22 cellular contexts compared by ENCODE assay signal in genomic region chrX:100682939-100683338, GRCh38.
"Had no signal": no experiment of that assay in that cellular context is flagged by ENCODE, and none has a peak within 500 bp of the region (broad histone marks: within the 10 kb centered on the region; RNA-seq: fewer than 3 reads in every experiment).

No MANE protein-coding gene starts in this region.

- H3K4me3 ChIP-seq: SJSA1, SK-N-MC had no signal

- H3K27ac ChIP-seq: SJSA1, SK-N-MC had no signal

- H3K27me3 ChIP-seq: SJSA1 had no signal

- H3K9me3 ChIP-seq: SJSA1 had no signal

- H3K4me1 ChIP-seq: SJSA1 had no signal

- FAIRE-seq: HTR-8/SVneo, RCC 7860 had no signal

- DNase-seq: KBM-7, NCI-H1092, NCI-H1105 treated with DMSO at 0.1 percent for 48 hours, NCI-H1417 treated with DMSO at 0.1 percent for 48 hours, NCI-H146, NCI-H1694 treated with DMSO at 0.1 percent for 48 hours, NCI-H1930, NCI-H2081, NCI-H2107, NCI-H2227 treated with DMSO at 0.1 percent for 48 hours, NCI-H446, NCI-H510A, NCI-H524 treated with DMSO at 0.1 percent for 48 hours, NCI-H69, NCI-H774, Right ventricle myocardium superior, RPMI8226, SIG-M5 had no signal
